Comparison of ENCODE assay signal across 17 cellular contexts in genomic region chr9:81293651-81294050, GRCh38.
"Had no signal": no experiment of that assay in that cellular context is flagged by ENCODE, and none has a peak within 500 bp of the region (broad histone marks: within the 10 kb centered on the region; RNA-seq: fewer than 3 reads in every experiment).

No MANE protein-coding gene starts in this region.

- DNase-seq: Kasumi-1, MM.1S, NCI-H1092 treated with DMSO at 0.1 percent for 48 hours, NCI-H1436, NCI-H187, NCI-H2029, NCI-H2081 treated with DMSO at 0.1 percent for 48 hours, NCI-H2171, NCI-H226, NCI-H446, NCI-H510A, NCI-H524 treated with DMSO at 0.1 percent for 48 hours, NCI-H774, SHP77, SK-N-SH, SW 1271 had no signal

- ATAC-seq: K562 had no signal
